8 cellular contexts compared by ENCODE assay signal in the genomic region with DNA sequence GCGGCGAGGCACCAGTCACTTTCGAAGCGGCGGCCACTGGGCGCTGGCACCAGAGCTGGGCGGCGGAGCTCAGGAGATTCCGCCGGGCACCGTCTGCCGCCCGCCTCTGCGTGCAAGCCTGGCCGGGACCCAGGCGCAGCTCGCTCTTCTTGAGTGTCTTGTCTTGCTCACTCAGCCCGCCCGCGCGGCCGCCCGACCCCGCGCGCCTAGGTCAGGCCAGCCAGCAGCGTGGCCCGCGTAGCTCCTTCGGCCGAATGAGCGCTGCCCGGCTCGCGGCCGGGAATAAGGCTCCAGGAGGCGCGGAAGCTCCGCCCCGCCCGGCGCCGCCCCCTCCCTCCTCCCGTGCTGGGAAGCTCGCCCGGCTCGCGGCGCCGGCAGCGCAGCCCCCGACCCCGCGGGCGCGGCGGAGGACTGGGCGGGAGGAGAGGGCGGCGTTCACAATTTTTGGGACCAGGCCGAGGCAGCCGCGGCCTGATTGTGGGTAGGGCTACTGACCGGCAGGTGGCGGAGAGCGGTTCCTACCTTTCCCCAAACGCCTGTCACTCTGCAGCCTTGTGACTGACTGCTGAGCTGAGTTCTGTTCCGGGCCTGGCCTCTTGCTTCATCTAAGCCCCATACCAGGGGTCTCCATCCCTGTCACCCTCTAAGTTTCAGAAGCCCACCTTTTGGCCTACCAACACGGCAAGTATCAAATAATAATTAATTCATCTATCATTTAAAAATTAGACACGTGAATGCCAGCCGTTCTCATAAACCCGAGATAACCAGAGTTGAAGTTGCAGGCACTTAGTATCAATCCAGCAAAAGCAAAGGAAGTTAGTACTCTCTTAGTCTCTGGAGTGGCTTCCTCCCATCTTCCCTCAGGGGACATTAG. TPM values are rescaled to one million over a fixed set of nuclear protein-coding genes. Genes with fewer than 3 reads are reported as not detected.
A peak's percentile ranks its signal among the peaks of the same experiment; 100 is the strongest.
DNase-seq lines count a peak whose midpoint lies in the region; TF ChIP-seq lines count a peak whose summit lies in the region.

A gene with protein sequence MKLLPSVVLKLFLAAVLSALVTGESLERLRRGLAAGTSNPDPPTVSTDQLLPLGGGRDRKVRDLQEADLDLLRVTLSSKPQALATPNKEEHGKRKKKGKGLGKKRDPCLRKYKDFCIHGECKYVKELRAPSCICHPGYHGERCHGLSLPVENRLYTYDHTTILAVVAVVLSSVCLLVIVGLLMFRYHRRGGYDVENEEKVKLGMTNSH (minus strand): TSS at position 256 of the 874 bp plus-strand sequence. CDS start 275 bp downstream, outside the sequence.

- H3K4me3 ChIP-seq in left ventricle myocardium inferior: peak within 1 kb of the TSS; percentile 75

- H3K4me1 ChIP-seq in left ventricle myocardium inferior: peaks cover 69% of the 10 kb centered on the region

- intact Hi-C loops in left ventricle myocardium inferior (cut with micrococcal nuclease): no loop called here
- intact Hi-C loops in posterior cingulate gyrus (cut with DNase I): loop anchor here (5.0 to 10.0 kb wide), 2 partner anchors 44 to 172 kb away; a partner anchor contains a TSS

- peaks cover 10% of the 10 kb centered on the region for H3K36me3 ChIP-seq in left ventricle myocardium inferior

- peak; percentile 62 for TF ChIP-seq CTCF in GM10266 (IDR thresholded peaks at IDR 0.05; ENCODE audit: control insufficient read depth, insufficient read depth, low read depth, missing control alignments)
- peak; percentile 65 for TF ChIP-seq CTCF in left ventricle myocardium inferior (IDR thresholded peaks at IDR 0.05; ENCODE audit: borderline replicate concordance)

- peak within 1 kb of the TSS; percentile 92 for H3K27ac ChIP-seq in left ventricle myocardium inferior (replicated peaks)

- H3K9me3 ChIP-seq in left ventricle myocardium inferior (replicated peaks): no peaks in the 10 kb centered on the region

- no peaks in the 10 kb centered on the region for H3K27me3 ChIP-seq in left ventricle myocardium inferior (ENCODE audit: low read depth)

- DNase-seq in GM10266 (ENCODE audit: extremely low spot score) (peak; percentile 80), H4 (ENCODE audit: low spot score) (peak; percentile 40), LoVo (ENCODE audit: low spot score) (peak; percentile 95), SW 1271 (lab: John Stamatoyannopoulos, UW) (peak; percentile 69 to 83), anterior cingulate cortex (lab: John Stamatoyannopoulos, UW) (peak in 56 of 58 donors; percentile 30 to 94 (median 75)), left ventricle myocardium inferior (peak; percentile 88), posterior cingulate gyrus (peak; percentile 71 to 97 (median 81))
- no peak for DNase-seq in NK-92 treated with Interleukin-12 subunit alpha and Interleukin-12 subunit beta, amount 100 ng/mL, for 24 hours (lab: John Stamatoyannopoulos, UW)

RNA-seq across cellular contexts. Expression of the gene that starts here (rescaled TPM):
- 1.3 and 1.9 TPM in 2 replicates for total RNA-seq in H4 (2014; rRNA removed; shearing (Covaris generic))
- 27.2 TPM for total RNA-seq in left ventricle myocardium inferior
